In genomic region chr6:8063762-8064637, GRCh38 we compare ENCODE assay signal across 1 cellular context.
TF ChIP-seq lines count a peak whose summit lies in the region.

Gene BLOC1S5 (minus strand): TSS chr6:8064389. CDS start chr6:8064376, 13 bp downstream.

TF ChIP-seq in HepG2, 621 proteins besides CTCF, POLR2A, EP300 and RAD21 (continued from another document and continues in another):
- TF ChIP-seq, protein P1, sequence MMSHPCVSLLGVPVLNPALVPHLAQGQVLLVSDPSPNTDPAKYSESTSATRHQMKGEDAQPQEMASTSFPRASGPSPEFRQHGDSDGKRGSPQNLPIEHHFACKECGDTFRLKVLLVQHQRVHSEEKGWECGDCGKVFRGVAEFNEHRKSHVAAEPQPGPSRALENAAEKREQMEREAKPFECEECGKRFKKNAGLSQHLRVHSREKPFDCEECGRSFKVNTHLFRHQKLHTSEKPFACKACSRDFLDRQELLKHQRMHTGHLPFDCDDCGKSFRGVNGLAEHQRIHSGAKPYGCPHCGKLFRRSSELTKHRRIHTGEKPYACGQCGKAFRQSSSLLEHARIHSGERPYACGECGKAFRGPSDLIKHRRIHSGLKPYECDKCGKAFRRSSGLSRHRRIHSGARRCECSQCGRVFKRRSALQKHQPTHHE (CRISPR knock-in tag; IDR thresholded peaks at IDR 0.05; ENCODE audit: borderline replicate concordance) = peak; percentile 64; the same call in 1 of the 2 replicates
- TF ChIP-seq POGZ (CRISPR knock-in tag; IDR thresholded peaks at IDR 0.05) (peak; percentile 91), KDM5A (IDR thresholded peaks at IDR 0.05; ENCODE audit: borderline replicate concordance, low read length) (peak; percentile 87), NFE2L2 (IDR thresholded peaks at IDR 0.05; ENCODE audit: low read length) (0 out of 2 replicates have a peak, but pooled peaks have one; percentile 4), ZSCAN29 (CRISPR knock-in tag; conservative IDR thresholded peaks at IDR 0.05) (no peak), ZBTB7B (CRISPR knock-in tag; IDR thresholded peaks at IDR 0.05) (peak; percentile 99), THAP9 (CRISPR knock-in tag; IDR thresholded peaks at IDR 0.05; ENCODE audit: borderline replicate concordance) (peak; percentile 89; the same call in 1 of the 2 replicates), HNRNPUL1 (IDR thresholded peaks at IDR 0.05; ENCODE audit: low read depth, low read length) (0 out of 2 replicates have a peak, but pooled peaks have one; percentile 61), ZNF264 (CRISPR knock-in tag; IDR thresholded peaks at IDR 0.05) (peak; percentile 59; the same call in 1 of the 2 replicates), ASH2L (IDR thresholded peaks at IDR 0.05; ENCODE audit: insufficient read length, low read depth, low read length) (peak; percentile 88), ZBTB34 (CRISPR knock-in tag; IDR thresholded peaks at IDR 0.05) (no peak; the same call in 1 of the 2 replicates), CBX5 (CRISPR knock-in tag; IDR thresholded peaks at IDR 0.05; ENCODE audit: borderline replicate concordance) (peak; percentile 84; the same call in 1 of the 2 replicates), ZBTB26 (CRISPR knock-in tag; IDR thresholded peaks at IDR 0.05; ENCODE audit: borderline replicate concordance) (no peak; the same call in 1 of the 2 replicates), RAD51 (IDR thresholded peaks at IDR 0.05; ENCODE audit: borderline replicate concordance) (no peak), HOXD1 (CRISPR knock-in tag; IDR thresholded peaks at IDR 0.05) (no peak), KAT7 (CRISPR knock-in tag; IDR thresholded peaks at IDR 0.05; ENCODE audit: borderline replicate concordance) (peak; percentile 83; the same call in 1 of the 2 replicates), KAT2B (IDR thresholded peaks at IDR 0.05; ENCODE audit: borderline replicate concordance, low read depth, low read length) (no peak), RFX3 (CRISPR knock-in tag; IDR thresholded peaks at IDR 0.05) (no peak), ZNF256 (CRISPR knock-in tag; conservative IDR thresholded peaks at IDR 0.05) (peak; percentile 96), KMT2B (CRISPR knock-in tag; IDR thresholded peaks at IDR 0.05) (peak; percentile 90), CCAR2 (optimal IDR thresholded peaks at IDR 0.05; ENCODE audit: low read depth, low read length) (no peak), ZFX (CRISPR knock-in tag; IDR thresholded peaks at IDR 0.05; ENCODE audit: low read depth) (peak; percentile 84; the same call in 1 of the 2 replicates), ZNF136 (CRISPR knock-in tag; IDR thresholded peaks at IDR 0.05; ENCODE audit: low read depth) (peak; percentile 38; the same call in 1 of the 2 replicates), ZNF761 (CRISPR knock-in tag; conservative IDR thresholded peaks at IDR 0.05) (0 out of 2 replicates have a peak, but pooled peaks have one; percentile 3)
- TF ChIP-seq, protein P2, sequence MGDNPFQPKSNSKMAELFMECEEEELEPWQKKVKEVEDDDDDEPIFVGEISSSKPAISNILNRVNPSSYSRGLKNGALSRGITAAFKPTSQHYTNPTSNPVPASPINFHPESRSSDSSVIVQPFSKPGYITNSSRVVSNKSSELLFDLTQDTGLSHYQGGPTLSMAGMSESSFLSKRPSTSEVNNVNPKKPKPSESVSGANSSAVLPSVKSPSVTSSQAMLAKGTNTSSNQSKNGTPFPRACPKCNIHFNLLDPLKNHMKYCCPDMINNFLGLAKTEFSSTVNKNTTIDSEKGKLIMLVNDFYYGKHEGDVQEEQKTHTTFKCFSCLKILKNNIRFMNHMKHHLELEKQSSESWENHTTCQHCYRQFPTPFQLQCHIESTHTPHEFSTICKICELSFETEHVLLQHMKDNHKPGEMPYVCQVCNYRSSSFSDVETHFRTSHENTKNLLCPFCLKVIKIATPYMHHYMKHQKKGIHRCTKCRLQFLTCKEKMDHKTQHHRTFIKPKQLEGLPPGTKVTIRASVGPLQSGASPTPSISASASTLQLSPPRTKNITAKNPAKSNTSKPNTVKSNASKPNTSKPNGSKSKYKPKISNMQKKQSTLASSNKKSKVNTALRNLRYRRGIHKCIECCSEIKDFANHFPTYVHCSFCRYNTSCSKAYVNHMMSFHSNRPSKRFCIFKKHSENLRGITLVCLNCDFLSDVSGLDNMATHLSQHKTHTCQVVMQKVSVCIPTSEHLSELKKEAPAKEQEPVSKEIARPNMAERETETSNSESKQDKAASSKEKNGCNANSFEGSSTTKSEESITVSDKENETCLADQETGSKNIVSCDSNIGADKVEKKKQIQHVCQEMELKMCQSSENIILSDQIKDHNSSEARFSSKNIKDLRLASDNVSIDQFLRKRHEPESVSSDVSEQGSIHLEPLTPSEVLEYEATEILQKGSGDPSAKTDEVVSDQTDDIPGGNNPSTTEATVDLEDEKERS (CRISPR knock-in tag; IDR thresholded peaks at IDR 0.05) = no peak
- TF ChIP-seq, protein P3, sequence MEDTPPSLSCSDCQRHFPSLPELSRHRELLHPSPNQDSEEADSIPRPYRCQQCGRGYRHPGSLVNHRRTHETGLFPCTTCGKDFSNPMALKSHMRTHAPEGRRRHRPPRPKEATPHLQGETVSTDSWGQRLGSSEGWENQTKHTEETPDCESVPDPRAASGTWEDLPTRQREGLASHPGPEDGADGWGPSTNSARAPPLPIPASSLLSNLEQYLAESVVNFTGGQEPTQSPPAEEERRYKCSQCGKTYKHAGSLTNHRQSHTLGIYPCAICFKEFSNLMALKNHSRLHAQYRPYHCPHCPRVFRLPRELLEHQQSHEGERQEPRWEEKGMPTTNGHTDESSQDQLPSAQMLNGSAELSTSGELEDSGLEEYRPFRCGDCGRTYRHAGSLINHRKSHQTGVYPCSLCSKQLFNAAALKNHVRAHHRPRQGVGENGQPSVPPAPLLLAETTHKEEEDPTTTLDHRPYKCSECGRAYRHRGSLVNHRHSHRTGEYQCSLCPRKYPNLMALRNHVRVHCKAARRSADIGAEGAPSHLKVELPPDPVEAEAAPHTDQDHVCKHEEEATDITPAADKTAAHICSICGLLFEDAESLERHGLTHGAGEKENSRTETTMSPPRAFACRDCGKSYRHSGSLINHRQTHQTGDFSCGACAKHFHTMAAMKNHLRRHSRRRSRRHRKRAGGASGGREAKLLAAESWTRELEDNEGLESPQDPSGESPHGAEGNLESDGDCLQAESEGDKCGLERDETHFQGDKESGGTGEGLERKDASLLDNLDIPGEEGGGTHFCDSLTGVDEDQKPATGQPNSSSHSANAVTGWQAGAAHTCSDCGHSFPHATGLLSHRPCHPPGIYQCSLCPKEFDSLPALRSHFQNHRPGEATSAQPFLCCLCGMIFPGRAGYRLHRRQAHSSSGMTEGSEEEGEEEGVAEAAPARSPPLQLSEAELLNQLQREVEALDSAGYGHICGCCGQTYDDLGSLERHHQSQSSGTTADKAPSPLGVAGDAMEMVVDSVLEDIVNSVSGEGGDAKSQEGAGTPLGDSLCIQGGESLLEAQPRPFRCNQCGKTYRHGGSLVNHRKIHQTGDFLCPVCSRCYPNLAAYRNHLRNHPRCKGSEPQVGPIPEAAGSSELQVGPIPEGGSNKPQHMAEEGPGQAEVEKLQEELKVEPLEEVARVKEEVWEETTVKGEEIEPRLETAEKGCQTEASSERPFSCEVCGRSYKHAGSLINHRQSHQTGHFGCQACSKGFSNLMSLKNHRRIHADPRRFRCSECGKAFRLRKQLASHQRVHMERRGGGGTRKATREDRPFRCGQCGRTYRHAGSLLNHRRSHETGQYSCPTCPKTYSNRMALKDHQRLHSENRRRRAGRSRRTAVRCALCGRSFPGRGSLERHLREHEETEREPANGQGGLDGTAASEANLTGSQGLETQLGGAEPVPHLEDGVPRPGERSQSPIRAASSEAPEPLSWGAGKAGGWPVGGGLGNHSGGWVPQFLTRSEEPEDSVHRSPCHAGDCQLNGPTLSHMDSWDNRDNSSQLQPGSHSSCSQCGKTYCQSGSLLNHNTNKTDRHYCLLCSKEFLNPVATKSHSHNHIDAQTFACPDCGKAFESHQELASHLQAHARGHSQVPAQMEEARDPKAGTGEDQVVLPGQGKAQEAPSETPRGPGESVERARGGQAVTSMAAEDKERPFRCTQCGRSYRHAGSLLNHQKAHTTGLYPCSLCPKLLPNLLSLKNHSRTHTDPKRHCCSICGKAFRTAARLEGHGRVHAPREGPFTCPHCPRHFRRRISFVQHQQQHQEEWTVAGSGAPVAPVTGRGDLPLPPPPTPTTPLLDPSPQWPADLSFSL (CRISPR knock-in tag; IDR thresholded peaks at IDR 0.05) = 0 out of 2 replicates have a peak, but pooled peaks have one; percentile 36
- TF ChIP-seq, protein P4, sequence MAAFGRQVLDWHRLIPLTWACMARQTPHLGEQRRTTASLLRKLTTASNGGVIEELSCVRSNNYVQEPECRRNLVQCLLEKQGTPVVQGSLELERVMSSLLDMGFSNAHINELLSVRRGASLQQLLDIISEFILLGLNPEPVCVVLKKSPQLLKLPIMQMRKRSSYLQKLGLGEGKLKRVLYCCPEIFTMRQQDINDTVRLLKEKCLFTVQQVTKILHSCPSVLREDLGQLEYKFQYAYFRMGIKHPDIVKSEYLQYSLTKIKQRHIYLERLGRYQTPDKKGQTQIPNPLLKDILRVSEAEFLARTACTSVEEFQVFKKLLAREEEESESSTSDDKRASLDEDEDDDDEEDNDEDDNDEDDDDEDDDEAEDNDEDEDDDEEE (CRISPR knock-in tag; IDR thresholded peaks at IDR 0.05) = peak; percentile 95; the same call in 1 of the 2 replicates
- TF ChIP-seq, protein P5, sequence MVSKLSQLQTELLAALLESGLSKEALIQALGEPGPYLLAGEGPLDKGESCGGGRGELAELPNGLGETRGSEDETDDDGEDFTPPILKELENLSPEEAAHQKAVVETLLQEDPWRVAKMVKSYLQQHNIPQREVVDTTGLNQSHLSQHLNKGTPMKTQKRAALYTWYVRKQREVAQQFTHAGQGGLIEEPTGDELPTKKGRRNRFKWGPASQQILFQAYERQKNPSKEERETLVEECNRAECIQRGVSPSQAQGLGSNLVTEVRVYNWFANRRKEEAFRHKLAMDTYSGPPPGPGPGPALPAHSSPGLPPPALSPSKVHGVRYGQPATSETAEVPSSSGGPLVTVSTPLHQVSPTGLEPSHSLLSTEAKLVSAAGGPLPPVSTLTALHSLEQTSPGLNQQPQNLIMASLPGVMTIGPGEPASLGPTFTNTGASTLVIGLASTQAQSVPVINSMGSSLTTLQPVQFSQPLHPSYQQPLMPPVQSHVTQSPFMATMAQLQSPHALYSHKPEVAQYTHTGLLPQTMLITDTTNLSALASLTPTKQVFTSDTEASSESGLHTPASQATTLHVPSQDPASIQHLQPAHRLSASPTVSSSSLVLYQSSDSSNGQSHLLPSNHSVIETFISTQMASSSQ (IDR thresholded peaks at IDR 0.05; ENCODE audit: low read depth) = no peak; the same call in 1 of the 2 replicates
- TF ChIP-seq, protein P5 (CRISPR knock-in tag; IDR thresholded peaks at IDR 0.05; ENCODE audit: borderline replicate concordance) = peak; percentile 56; the same call in 1 of the 2 replicates
